14 cellular contexts compared by ENCODE assay signal in the genomic region with DNA sequence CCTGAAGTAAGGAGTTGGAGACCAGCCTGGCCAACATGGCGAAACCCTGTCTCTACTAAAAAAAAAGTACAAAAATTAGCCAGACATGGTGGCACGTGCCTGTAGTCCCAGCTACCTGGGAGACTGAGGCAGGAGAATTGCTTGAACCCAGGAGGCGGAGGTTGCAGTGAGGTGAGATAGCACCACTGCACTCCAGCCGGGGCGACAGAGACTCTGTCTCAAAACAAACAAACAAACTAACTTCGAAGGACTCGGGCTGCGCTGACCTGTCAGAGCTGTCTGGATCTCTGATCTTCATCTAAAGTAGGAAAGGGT. TPM values are rescaled to one million over a fixed set of nuclear protein-coding genes. Genes with fewer than 3 reads are reported as not detected.
DNase-seq lines count a peak whose midpoint lies in the region; TF ChIP-seq lines count a peak whose summit lies in the region.
"Not testable (repeated sequence)": the region's sequence is repeated elsewhere in the genome, so short reads cannot be mapped to it uniquely, and the experiment has no call there.
"Had no signal": no experiment of that assay in that cellular context is flagged by ENCODE, and none has a peak within 500 bp of the region (broad histone marks: within the 10 kb centered on the region; RNA-seq: fewer than 3 reads in every experiment).

No MANE protein-coding gene starts in this region.

- not testable (repeated sequence) for TF ChIP-seq CTCF in Calu3 (IDR thresholded peaks at IDR 0.05; ENCODE audit: unreplicated experiment); coronary artery (IDR thresholded peaks at IDR 0.05); neural cell (IDR thresholded peaks at IDR 0.05; ENCODE audit: poor library complexity, severe bottlenecking)

- H3K4me3 Mint-ChIP-seq in Calu3 (ENCODE audit: low read depth, unreplicated experiment) = peak overlapping the region; percentile 81
- H3K4me3 Mint-ChIP-seq in activated CD4-positive, alpha-beta T cell treated with anti-CD3 and anti-CD28 coated beads, Interleukin-2, amount 10 ng/mL, durations not matched to agents 7 days and 5 days = peak overlapping the region; percentile 61
- peak overlapping the region; percentile 77 for H3K4me3 Mint-ChIP-seq in activated naive CD4-positive, alpha-beta T cell treated with anti-CD3 and anti-CD28 coated beads, Interleukin-2, amount 50 U/mL, for 24 hours
- H3K4me3 Mint-ChIP-seq in stimulated activated naive CD8-positive, alpha-beta T cell treated with anti-CD3 and anti-CD28 coated beads, Interleukin-15, Interleukin-2, amounts not matched to agents 100 ng/mL and 50 ng/mL, for 24 hours = peak overlapping the region; percentile 82

- TF ChIP-seq RAD21 in neural cell (conservative IDR thresholded peaks at IDR 0.05) = not testable (repeated sequence)

- intact Hi-C loops in Calu3 (cut with micrococcal nuclease; ENCODE audit: unreplicated experiment) = loop anchor here (10.0 kb wide), 1 partner anchor 323 kb away; a partner anchor contains a TSS

- not testable (repeated sequence) for TF ChIP-seq EP300 in neural cell (conservative IDR thresholded peaks at IDR 0.05; ENCODE audit: poor library complexity, severe bottlenecking)

- not testable (repeated sequence) for BruUV-seq in Calu3 (replicated peaks; lab: Mats Ljungman, UMichigan)

- H3K36me3 ChIP-seq in NT2/D1 (ENCODE audit: insufficient read depth, insufficient read length, low read length); neural cell (ENCODE audit: insufficient read depth, low read length): not testable (repeated sequence)

- peaks cover 86% of the 10 kb centered on the region for H3K27me3 Mint-ChIP-seq in Calu3 (ENCODE audit: unreplicated experiment)
- H3K27me3 Mint-ChIP-seq in activated CD4-positive, alpha-beta T cell treated with anti-CD3 and anti-CD28 coated beads, Interleukin-2, amount 10 ng/mL, durations not matched to agents 7 days and 5 days = peaks cover 86% of the 10 kb centered on the region
- H3K27me3 Mint-ChIP-seq in activated naive CD4-positive, alpha-beta T cell treated with anti-CD3 and anti-CD28 coated beads, Interleukin-2, amount 50 U/mL, for 24 hours = peaks cover 51% of the 10 kb centered on the region
- peaks cover 86% of the 10 kb centered on the region for H3K27me3 Mint-ChIP-seq in stimulated activated naive CD8-positive, alpha-beta T cell treated with anti-CD3 and anti-CD28 coated beads, Interleukin-15, Interleukin-2, amounts not matched to agents 100 ng/mL and 50 ng/mL, for 24 hours

- H3K4me2 ChIP-seq in neural cell (ENCODE audit: low read length) = not testable (repeated sequence)

- not testable (repeated sequence) for H3F3A ChIP-seq in neural cell (ENCODE audit: insufficient read depth, low read length, poor library complexity, severe bottlenecking)

- H3K4me3 ChIP-seq in NT2/D1 (ENCODE audit: insufficient read length, low read depth) (peak overlapping the region; percentile 68), coronary artery (peak overlapping the region; percentile 64), iPS-18c (ENCODE audit: insufficient read depth, low read depth, low read length) (peak overlapping the region; percentile 77; the same call in 1 of the 2 replicates), neural cell (ENCODE audit: low read length) (peak overlapping the region; percentile 66)

- DNase-seq in Calu3; NT2/D1 (ENCODE audit: low read depth, low spot score); activated CD4-positive, alpha-beta T cell treated with anti-CD3 and anti-CD28 coated beads, Interleukin-2, amount 10 ng/mL, durations not matched to agents 7 days and 5 days; coronary artery (ENCODE audit: low spot score): not testable (repeated sequence)

- not testable (repeated sequence) for H3K79me2 ChIP-seq in neural cell (replicated peaks; ENCODE audit: insufficient read depth, low read length)

- not testable (repeated sequence) for H3K9me3 Mint-ChIP-seq in Calu3 (ENCODE audit: low read depth, unreplicated experiment); activated naive CD4-positive, alpha-beta T cell treated with anti-CD3 and anti-CD28 coated beads, Interleukin-2, amount 50 U/mL, for 24 hours; stimulated activated naive CD8-positive, alpha-beta T cell treated with anti-CD3 and anti-CD28 coated beads, Interleukin-15, Interleukin-2, amounts not matched to agents 100 ng/mL and 50 ng/mL, for 24 hours
- peaks cover 15% of the 10 kb centered on the region for H3K9me3 Mint-ChIP-seq in activated CD4-positive, alpha-beta T cell treated with anti-CD3 and anti-CD28 coated beads, Interleukin-2, amount 10 ng/mL, durations not matched to agents 7 days and 5 days

- H3K27ac ChIP-seq in coronary artery; neural cell (ENCODE audit: low read length): not testable (repeated sequence)

- CTCF ChIA-PET in Calu3 (lab: Charles Lee) = interaction anchor here (0.6 to 1.1 kb wide), 2 partner anchors 320 to 342 kb away, joined by 3 to 4 read pairs; no protein-coding TSS in a partner anchor
- CTCF ChIA-PET in activated CD4-positive, alpha-beta T cell treated with anti-CD3 and anti-CD28 coated beads, Interleukin-2, amount 10 ng/mL, durations not matched to agents 7 days and 5 days (lab: Charles Lee) = interaction anchor here (0.5 to 2.4 kb wide), 6 partner anchors 10 to 124 kb away, joined by 3 to 10 read pairs (median 4); no protein-coding TSS in a partner anchor

- POLR2A ChIA-PET in activated CD4-positive, alpha-beta T cell treated with anti-CD3 and anti-CD28 coated beads, Interleukin-2, amount 10 ng/mL, durations not matched to agents 7 days and 5 days (lab: Charles Lee) = not testable (repeated sequence)

- H3K27me3 ChIP-seq in NT2/D1 (ENCODE audit: insufficient read depth, insufficient read length) (peaks cover 10% of the 10 kb centered on the region), neural cell (ENCODE audit: insufficient read depth, low read depth, low read length) (peaks cover 95% of the 10 kb centered on the region)

- H3K4me1 ChIP-seq in NT2/D1 (ENCODE audit: insufficient read depth, insufficient read length) = not testable (repeated sequence)

- H3K27ac Mint-ChIP-seq in Calu3 (ENCODE audit: unreplicated experiment) = peak overlapping the region; percentile 100
- peak overlapping the region; percentile 71 for H3K27ac Mint-ChIP-seq in activated CD4-positive, alpha-beta T cell treated with anti-CD3 and anti-CD28 coated beads, Interleukin-2, amount 10 ng/mL, durations not matched to agents 7 days and 5 days
- H3K27ac Mint-ChIP-seq in activated naive CD4-positive, alpha-beta T cell treated with anti-CD3 and anti-CD28 coated beads, Interleukin-2, amount 50 U/mL, for 24 hours = peak overlapping the region; percentile 98
- H3K27ac Mint-ChIP-seq in stimulated activated naive CD8-positive, alpha-beta T cell treated with anti-CD3 and anti-CD28 coated beads, Interleukin-15, Interleukin-2, amounts not matched to agents 100 ng/mL and 50 ng/mL, for 24 hours = peak overlapping the region; percentile 95

- H3K9ac ChIP-seq in NT2/D1 (ENCODE audit: insufficient read length, low read depth); neural cell (ENCODE audit: low read length): not testable (repeated sequence)

- H4K20me1 ChIP-seq in neural cell (ENCODE audit: insufficient read depth) = not testable (repeated sequence)

- H3K36me3 Mint-ChIP-seq in Calu3 (ENCODE audit: insufficient read depth, unreplicated experiment) = peaks cover 35% of the 10 kb centered on the region
- H3K36me3 Mint-ChIP-seq in activated CD4-positive, alpha-beta T cell treated with anti-CD3 and anti-CD28 coated beads, Interleukin-2, amount 10 ng/mL, durations not matched to agents 7 days and 5 days (ENCODE audit: low read depth); activated naive CD4-positive, alpha-beta T cell treated with anti-CD3 and anti-CD28 coated beads, Interleukin-2, amount 50 U/mL, for 24 hours: not testable (repeated sequence)
- peaks cover 10% of the 10 kb centered on the region for H3K36me3 Mint-ChIP-seq in stimulated activated naive CD8-positive, alpha-beta T cell treated with anti-CD3 and anti-CD28 coated beads, Interleukin-15, Interleukin-2, amounts not matched to agents 100 ng/mL and 50 ng/mL, for 24 hours (ENCODE audit: low read depth)

- H3K9me2 ChIP-seq in neural cell (ENCODE audit: insufficient read depth, low read length) = not testable (repeated sequence)

- peaks cover 26% of the 10 kb centered on the region for H3K4me1 Mint-ChIP-seq in Calu3 (ENCODE audit: low read depth, unreplicated experiment)
- H3K4me1 Mint-ChIP-seq in activated CD4-positive, alpha-beta T cell treated with anti-CD3 and anti-CD28 coated beads, Interleukin-2, amount 10 ng/mL, durations not matched to agents 7 days and 5 days = peaks cover 19% of the 10 kb centered on the region
- H3K4me1 Mint-ChIP-seq in activated naive CD4-positive, alpha-beta T cell treated with anti-CD3 and anti-CD28 coated beads, Interleukin-2, amount 50 U/mL, for 24 hours = peaks cover 19% of the 10 kb centered on the region
- H3K4me1 Mint-ChIP-seq in stimulated activated naive CD8-positive, alpha-beta T cell treated with anti-CD3 and anti-CD28 coated beads, Interleukin-15, Interleukin-2, amounts not matched to agents 100 ng/mL and 50 ng/mL, for 24 hours (ENCODE audit: low read depth) = peaks cover 30% of the 10 kb centered on the region

- H3K9me3 ChIP-seq in NT2/D1 (ENCODE audit: insufficient read depth, low read length); iPS-18c (ENCODE audit: control insufficient read depth, insufficient read depth, low read length); neural cell (ENCODE audit: low read length): not testable (repeated sequence)

- H2AFZ ChIP-seq in neural cell (ENCODE audit: low read depth, low read length) = not testable (repeated sequence)

RNA-seq across cellular contexts. Expression of a gene that starts 5.8 kb away (rescaled TPM):
- 0.40 and 0.54 TPM in 2 replicates for total RNA-seq in Calu3 (2022)
- total RNA-seq in activated CD4-positive, alpha-beta T cell treated with anti-CD3 and anti-CD28 coated beads, Interleukin-2, amount 10 ng/mL, durations not matched to agents 7 days and 5 days = not detected
- 2.5 and 2.7 TPM in 2 replicates for polyA plus RNA-seq in neural cell
- polyA minus RNA-seq in neural cell = 0.69 and 1.7 TPM in 2 replicates
- total RNA-seq: body of pancreas; left cardiac atrium; Peyer's patch; renal cortical epithelial cell; T-helper 1 cell treated with Interleukin-12 subunit alpha and Interleukin-12 subunit beta and Interleukin-4 antibody, amounts not matched to agents 30 ng/mL and 1 ng/mL, for 36 hours had no signal
- polyA plus RNA-seq: small intestine had no signal

RNA-seq across cellular contexts. Expression of a gene that starts 47.4 kb away (rescaled TPM):
- total RNA-seq in Calu3 (2022) = 9.8 and 11.8 TPM in 2 replicates
- total RNA-seq in activated CD4-positive, alpha-beta T cell treated with anti-CD3 and anti-CD28 coated beads, Interleukin-2, amount 10 ng/mL, durations not matched to agents 7 days and 5 days = 10 to 100 TPM in 1 of 2 experiments, 1 to 10 TPM in 1; 9.9 to 11.1 TPM
- 5.1 and 9.8 TPM in 2 replicates for polyA plus RNA-seq in neural cell
- 11.6 and 17.0 TPM in 2 replicates for polyA minus RNA-seq in neural cell

RNA-seq across cellular contexts. Expression of a gene that starts 52.7 kb away (rescaled TPM):
- total RNA-seq in Calu3 (2022) = 12.7 and 14.6 TPM in 2 replicates
- total RNA-seq in activated CD4-positive, alpha-beta T cell treated with anti-CD3 and anti-CD28 coated beads, Interleukin-2, amount 10 ng/mL, durations not matched to agents 7 days and 5 days = 10 to 100 TPM; 11.7 to 12.1 TPM
- 20.8 and 23.0 TPM in 2 replicates for polyA plus RNA-seq in neural cell
- polyA minus RNA-seq in neural cell = 31.0 and 33.4 TPM in 2 replicates
